In the genomic region with DNA sequence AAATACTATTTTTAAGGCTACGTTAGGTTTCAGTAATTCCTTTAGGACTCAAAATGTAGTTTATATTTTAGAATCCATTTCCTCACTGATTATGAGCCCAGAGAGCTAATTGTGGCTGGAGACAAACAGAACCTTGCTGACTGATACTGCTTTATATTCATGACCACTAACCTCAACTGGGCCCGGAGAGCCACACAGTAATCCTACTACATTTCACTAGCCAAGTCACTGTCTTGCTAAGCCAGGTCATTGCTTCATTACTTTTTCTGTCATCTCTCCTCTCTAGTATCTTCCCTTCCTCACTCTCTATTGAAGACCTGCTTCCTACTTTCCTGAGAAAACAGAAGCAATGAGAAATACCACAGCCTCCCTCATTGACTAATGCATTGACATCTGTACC, we compare ENCODE assay signal across 20 cellular contexts.
"Had no signal": no experiment of that assay in that cellular context is flagged by ENCODE, and none has a peak within 500 bp of the region (broad histone marks: within the 10 kb centered on the region; RNA-seq: fewer than 3 reads in every experiment).

No MANE protein-coding gene starts in this region.

- H3K36me3 Mint-ChIP-seq: T-cell had no signal

- ATAC-seq: activated CD8-positive, alpha-beta memory T cell treated with anti-CD3 and anti-CD28 coated beads, Interleukin-2, amount 10 ng/mL, durations not matched to agents 7 days and 5 days; left lobe of liver; psoas muscle; sciatic nerve; T-cell had no signal

- DNase-seq: activated CD4-positive, alpha-beta T cell treated with anti-CD3 and anti-CD28 coated beads for 4 hours; activated CD8-positive, alpha-beta memory T cell treated with anti-CD3 and anti-CD28 coated beads, Interleukin-2, amount 10 ng/mL, durations not matched to agents 7 days and 5 days; activated effector memory CD4-positive, alpha-beta T cell treated with anti-CD3 and anti-CD28 coated beads, Interleukin-2, amount 50 U/mL, for 16 hours; activated T-cell treated with anti-CD3 and anti-CD28 coated beads, Interleukin-2, amount 50 U/mL, for 1 hour; aorta; cerebellar nuclear complex; effector memory CD4-positive, alpha-beta T cell; foreskin fibroblast; hippocampal formation; psoas muscle; SK-N-SH; stimulated activated CD4-positive, alpha-beta T cell treated with anti-CD3 and anti-CD28 coated beads, Interleukin-2, amount 100 ng/mL, for 24 hours; stimulated activated naive CD4-positive, alpha-beta T cell treated with Interleukin-2 at 50 U/mL for 16 hours; T-cell; T-helper 9 cell; trophoblast cell had no signal

- H3K27ac Mint-ChIP-seq: activated CD8-positive, alpha-beta memory T cell treated with anti-CD3 and anti-CD28 coated beads, Interleukin-2, amount 10 ng/mL, durations not matched to agents 7 days and 5 days; dendritic cell treated with granulocyte-macrophage colony-stimulating factor and Interleukin-4, amounts not matched to agents 40 ng/mL and 50 ng/mL, for 4 days; T-cell had no signal

- H3K9me3 Mint-ChIP-seq: dendritic cell treated with granulocyte-macrophage colony-stimulating factor and Interleukin-4, amounts not matched to agents 40 ng/mL and 50 ng/mL, for 4 days; neural crest cell; T-cell had no signal

- H3K4me3 Mint-ChIP-seq: activated CD8-positive, alpha-beta memory T cell treated with anti-CD3 and anti-CD28 coated beads, Interleukin-2, amount 10 ng/mL, durations not matched to agents 7 days and 5 days; dendritic cell treated with granulocyte-macrophage colony-stimulating factor and Interleukin-4, amounts not matched to agents 40 ng/mL and 50 ng/mL, for 4 days; neural crest cell; T-cell had no signal
